ENCODE assay signal across 33 cellular contexts in the genomic region with DNA sequence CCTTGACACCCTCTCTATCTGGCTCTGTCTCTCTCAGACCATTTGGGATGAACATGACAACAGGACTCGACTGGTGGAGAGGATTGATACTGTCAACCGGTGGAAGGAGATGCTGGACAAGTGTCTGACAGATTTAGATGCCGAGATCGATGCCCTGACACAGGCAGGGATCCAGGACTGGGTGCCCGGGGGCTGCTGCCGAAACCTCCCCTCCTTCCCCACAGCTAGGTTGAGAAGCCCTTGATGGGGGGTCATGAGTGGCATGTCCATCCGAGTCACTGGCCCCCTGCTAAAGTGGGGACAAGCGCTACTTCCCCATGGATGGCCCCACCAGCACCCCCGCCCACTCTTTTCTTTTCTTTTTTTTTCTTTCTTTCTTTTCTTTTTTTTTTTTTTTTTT. TPM values are rescaled to one million over a fixed set of nuclear protein-coding genes. Genes with fewer than 3 reads are reported as not detected.
DNase-seq lines count a peak whose midpoint lies in the region; ATAC-seq and TF ChIP-seq lines count a peak whose summit lies in the region.
"Had no signal": no experiment of that assay in that cellular context is flagged by ENCODE, and none has a peak within 500 bp of the region (broad histone marks: within the 10 kb centered on the region; RNA-seq: fewer than 3 reads in every experiment).

No MANE protein-coding gene starts in this region.

- H3K27me3 ChIP-seq in right atrium auricular region (no peaks in the 10 kb centered on the region), heart right ventricle (peaks cover 4 to 35% (median 23%) of the 10 kb centered on the region in 7 donors), layer of hippocampus (ENCODE audit: control insufficient read depth, insufficient read depth, low read length) (no peaks in the 10 kb centered on the region)
- H3K27me3 ChIP-seq: MG63 had no signal

- peaks cover 3% of the 10 kb centered on the region for H3K27me3 Mint-ChIP-seq in osteocyte (ENCODE audit: unreplicated experiment)
- peaks cover 11% of the 10 kb centered on the region for H3K27me3 Mint-ChIP-seq in nephron progenitor cell (ENCODE audit: low read depth, poor library complexity)

- no peaks in the 10 kb centered on the region for H3K9me3 ChIP-seq in right atrium auricular region
- H3K9me3 ChIP-seq in heart right ventricle = no peaks in the 10 kb centered on the region
- H3K9me3 ChIP-seq: A549, gastroesophageal sphincter, MG63, transverse colon had no signal

- DNase-seq in right atrium auricular region (ENCODE audit: low spot score) (peak; percentile 36), heart right ventricle (no peak), osteocyte (ENCODE audit: extremely low spot score, unreplicated experiment) (peak; percentile 68), ureter (ENCODE audit: low spot score) (peak; percentile 41), nephron progenitor cell (no peak)
- no peak for DNase-seq in activated CD4-positive, alpha-beta T cell treated with anti-CD3 and anti-CD28 coated beads, Interleukin-2, amount 50 U/mL, for 4 hours
- DNase-seq: activated CD4-positive, alpha-beta T cell treated with anti-CD3 and anti-CD28 coated beads for 4 hours; activated naive CD4-positive, alpha-beta T cell treated with anti-CD3 and anti-CD28 coated beads, Interleukin-2, amount 50 U/mL, for 16 hours; AML-193; amniotic stem cell; left ventricle myocardium superior; MG63; midbrain; natural killer cell; NCI-H1105 treated with DMSO at 0.1 percent for 48 hours; NCI-H1930; NCI-H526 treated with DMSO at 0.1 percent for 48 hours; SHP77; stimulated activated CD8-positive, alpha-beta memory T cell treated with anti-CD3 and anti-CD28 coated beads, Interleukin-4, amount 100 ng/mL, for 48 hours; stimulated activated naive CD8-positive, alpha-beta T cell treated with anti-CD3 and anti-CD28 coated beads, Interleukin-15, amount 100 ng/mL, for 72 hours had no signal

- no peak for TF ChIP-seq CTCF in right atrium auricular region (IDR thresholded peaks at IDR 0.05)
- no peak for TF ChIP-seq CTCF in heart right ventricle (IDR thresholded peaks at IDR 0.05)
- TF ChIP-seq CTCF in osteocyte (IDR thresholded peaks at IDR 0.05) = no peak
- TF ChIP-seq CTCF in nephron progenitor cell (IDR thresholded peaks at IDR 0.05) = no peak

- WGBS in heart right ventricle, 2 donors = 88 to 91% methylated on average over 9 of the region's 9 CpGs

- no peak overlapping the region for H3K4me3 ChIP-seq in right atrium auricular region
- H3K4me3 ChIP-seq in heart right ventricle = no peak overlapping the region
- H3K4me3 ChIP-seq: A549, K562, MG63 had no signal

- H3K4me3 Mint-ChIP-seq in osteocyte (ENCODE audit: unreplicated experiment) (no peak overlapping the region), nephron progenitor cell (no peak overlapping the region)
- H3K4me3 Mint-ChIP-seq: activated T-helper 1 cell treated with anti-CD3 and anti-CD28 coated beads, Interleukin-12 subunit alpha, Interleukin-12 subunit beta, Interleukin-2, Interleukin-4 antibody, amounts not matched to agents 30 ng/mL and 10 ng/mL and 1 ng/mL, durations not matched to agents 14 hours and 24 hours and 36 hours; natural killer cell had no signal

- H3K4me1 Mint-ChIP-seq in osteocyte (ENCODE audit: unreplicated experiment) (peaks cover 17% of the 10 kb centered on the region), nephron progenitor cell (peaks cover 23% of the 10 kb centered on the region)

- ATAC-seq in heart right ventricle = no peak
- ATAC-seq in GM21381 (IDR thresholded peaks at IDR 0.05; ENCODE audit: unreplicated experiment) = no peak
- ATAC-seq: A549; gastroesophageal sphincter; HCT116; K562; left ventricle myocardium superior; natural killer cell; Panc1; stimulated activated naive CD8-positive, alpha-beta T cell treated with anti-CD3 and anti-CD28 coated beads, Interleukin-15, amount 100 ng/mL, for 72 hours had no signal

- H3K27ac Mint-ChIP-seq in osteocyte (ENCODE audit: unreplicated experiment) (no peak overlapping the region), nephron progenitor cell (no peak overlapping the region)
- H3K27ac Mint-ChIP-seq: activated T-helper 1 cell treated with anti-CD3 and anti-CD28 coated beads, Interleukin-12 subunit alpha, Interleukin-12 subunit beta, Interleukin-2, Interleukin-4 antibody, amounts not matched to agents 30 ng/mL and 10 ng/mL and 1 ng/mL, durations not matched to agents 14 hours and 24 hours and 36 hours; natural killer cell; stimulated activated naive CD8-positive, alpha-beta T cell treated with anti-CD3 and anti-CD28 coated beads, Interleukin-15, amount 100 ng/mL, for 72 hours; T-helper 2 cell treated with Interferon-gamma antibody and Interleukin-4, amounts not matched to agents 5 μg/mL and 100 μg/mL, for 36 hours had no signal

- H3K36me3 Mint-ChIP-seq in osteocyte (ENCODE audit: unreplicated experiment) (no peaks in the 10 kb centered on the region), nephron progenitor cell (ENCODE audit: low read depth) (peaks cover 3% of the 10 kb centered on the region)
- H3K36me3 Mint-ChIP-seq: natural killer cell had no signal

- H3K9me3 Mint-ChIP-seq in osteocyte (ENCODE audit: unreplicated experiment) = no peaks in the 10 kb centered on the region
- no peaks in the 10 kb centered on the region for H3K9me3 Mint-ChIP-seq in nephron progenitor cell
- H3K9me3 Mint-ChIP-seq: activated T-helper 1 cell treated with anti-CD3 and anti-CD28 coated beads, Interleukin-12 subunit alpha, Interleukin-12 subunit beta, Interleukin-2, Interleukin-4 antibody, amounts not matched to agents 30 ng/mL and 10 ng/mL and 1 ng/mL, durations not matched to agents 14 hours and 24 hours and 36 hours; dendritic cell treated with granulocyte-macrophage colony-stimulating factor and Interleukin-4, amounts not matched to agents 40 ng/mL and 50 ng/mL, for 4 days; natural killer cell; stimulated activated naive CD8-positive, alpha-beta T cell treated with anti-CD3 and anti-CD28 coated beads, Interleukin-15, amount 100 ng/mL, for 72 hours; T-helper 2 cell treated with Interferon-gamma antibody and Interleukin-4, amounts not matched to agents 5 μg/mL and 100 μg/mL, for 36 hours had no signal

- H3K36me3 ChIP-seq in right atrium auricular region (no peaks in the 10 kb centered on the region), heart right ventricle (peaks cover 0 to 2% (median 0%) of the 10 kb centered on the region in 9 donors)
- H3K36me3 ChIP-seq: gastroesophageal sphincter, transverse colon had no signal

- intact Hi-C loops in heart right ventricle (cut with DNase I) = loop anchor here in 4 of 10 donors (5.0 to 10.0 kb wide), 3 partner anchors 150 to 228 kb away; a partner anchor contains a TSS

- H3K27ac ChIP-seq in right atrium auricular region = no peak overlapping the region
- no peak overlapping the region for H3K27ac ChIP-seq in heart right ventricle
- peak overlapping the region; percentile 17 for H3K27ac ChIP-seq in layer of hippocampus (ENCODE audit: low read depth, low read length)
- H3K27ac ChIP-seq: A549 had no signal

- H3K4me1 ChIP-seq in right atrium auricular region (peaks cover 0 to 32% of the 10 kb centered on the region in 2 donors), heart right ventricle (peaks cover 0 to 34% (median 27%) of the 10 kb centered on the region in 9 donors)

RNA-seq across cellular contexts. Expression of a gene that starts 1.2 kb away (rescaled TPM):
- total RNA-seq in right atrium auricular region = under 1 TPM in 1 of 2 donors, not detected in 1; 0.41 TPM
- not detected for total RNA-seq in heart right ventricle
- polyA plus RNA-seq in heart right ventricle = under 1 TPM in 1 of 2 donors, not detected in 1; 0.06 TPM
- 0.39 and 0.70 TPM in 2 replicates for total RNA-seq in osteocyte
- not detected for total RNA-seq in ureter
- total RNA-seq: G401, HT1080, left ventricle myocardium superior, transverse colon had no signal

RNA-seq across cellular contexts. Expression of a gene that starts 3.6 kb away (rescaled TPM):
- 10 to 100 TPM; 24.3 to 25.6 TPM for total RNA-seq in right atrium auricular region
- total RNA-seq in heart right ventricle = 10 to 100 TPM; 11.0 to 24.3 (median 15.6) TPM
- 10 to 100 TPM; 18.9 to 23.0 TPM for polyA plus RNA-seq in heart right ventricle
- total RNA-seq in osteocyte = 19.7 and 24.4 TPM in 2 replicates
- 24.1 TPM for total RNA-seq in ureter

RNA-seq across cellular contexts. Expression of a gene that starts 39.9 kb away (rescaled TPM):
- total RNA-seq in right atrium auricular region (1 to 10 TPM; 3.5 to 4.5 TPM), heart right ventricle (1 to 10 TPM in 3 of 10 donors, under 1 TPM in 7; 0.53 to 2.0 (median 0.73) TPM), osteocyte (8.2 and 10.1 TPM in 2 replicates), ureter (8.0 TPM)
- under 1 TPM; 0.58 to 0.80 TPM for polyA plus RNA-seq in heart right ventricle

Comparison
In these comparisons a context has a peak if more than half of its experiments do, and no peak if none do; other contexts are left out.
1. DNase-seq: peak in right atrium auricular region (single experiment), osteocyte (single experiment) and ureter (single experiment); none in heart right ventricle (0 of 2), nephron progenitor cell (single experiment) and activated CD4-positive, alpha-beta T cell treated with anti-CD3 and anti-CD28 coated beads, Interleukin-2, amount 50 U/mL, for 4 hours (0 of 2).